10 cellular contexts compared by ENCODE assay signal in genomic region chr14:32102152-32102787, GRCh38. TPM values are rescaled to one million over a fixed set of nuclear protein-coding genes. Genes with fewer than 3 reads are reported as not detected.
DNase-seq lines count a peak whose midpoint lies in the region; ATAC-seq and TF ChIP-seq lines count a peak whose summit lies in the region.
"Had no signal": no experiment of that assay in that cellular context is flagged by ENCODE, and none has a peak within 500 bp of the region (broad histone marks: within the 10 kb centered on the region; RNA-seq: fewer than 3 reads in every experiment).

No MANE protein-coding gene starts in this region.

- DNase-seq in activated naive CD4-positive, alpha-beta T cell treated with Interleukin-2 at 50 U/mL for 16 hours, result peak; percentile 17
- no peak for DNase-seq in activated naive CD4-positive, alpha-beta T cell (lab: John Stamatoyannopoulos, UW)
- peak in 1 of 34 experiments; percentile 18 for DNase-seq in T-cell
- DNase-seq in medulla oblongata (ENCODE audit: extremely low spot score), result no peak
- no peak for DNase-seq in type B pancreatic cell (ENCODE audit: extremely low spot score, unreplicated experiment)
- no peak for DNase-seq in GM19238 (ENCODE audit: insufficient read length, low spot score)
- DNase-seq: erythroblast had no signal

- POLR2A ChIA-PET in T-cell (lab: Charles Lee), result no interaction called here

- H3K27ac Mint-ChIP-seq in T-cell, result peak overlapping the region; percentile 90
- H3K27ac Mint-ChIP-seq in stimulated activated naive CD8-positive, alpha-beta T cell treated with anti-CD3 and anti-CD28 coated beads, Interleukin-15, Interleukin-2, amounts not matched to agents 100 ng/mL and 50 ng/mL, for 24 hours, result peak overlapping the region; percentile 53
- no peak overlapping the region for H3K27ac Mint-ChIP-seq in type B pancreatic cell

- TF ChIP-seq CTCF in type B pancreatic cell (conservative IDR thresholded peaks at IDR 0.05), result no peak

- H3K27me3 Mint-ChIP-seq in T-cell (no peaks in the 10 kb centered on the region), type B pancreatic cell (no peaks in the 10 kb centered on the region)
- H3K27me3 Mint-ChIP-seq in stimulated activated naive CD8-positive, alpha-beta T cell treated with anti-CD3 and anti-CD28 coated beads, Interleukin-15, Interleukin-2, amounts not matched to agents 100 ng/mL and 50 ng/mL, for 24 hours, result no peaks in the 10 kb centered on the region

- H3K4me3 Mint-ChIP-seq in T-cell (peak overlapping the region; percentile 22 to 49 (median 44)), type B pancreatic cell (no peak overlapping the region)
- no peak overlapping the region for H3K4me3 Mint-ChIP-seq in stimulated activated naive CD8-positive, alpha-beta T cell treated with anti-CD3 and anti-CD28 coated beads, Interleukin-15, Interleukin-2, amounts not matched to agents 100 ng/mL and 50 ng/mL, for 24 hours

- H3K36me3 Mint-ChIP-seq in T-cell, result peaks cover 2% of the 10 kb centered on the region
- H3K36me3 Mint-ChIP-seq in stimulated activated naive CD8-positive, alpha-beta T cell treated with anti-CD3 and anti-CD28 coated beads, Interleukin-15, Interleukin-2, amounts not matched to agents 100 ng/mL and 50 ng/mL, for 24 hours (ENCODE audit: low read depth), result peaks cover 5% of the 10 kb centered on the region
- peaks cover 30% of the 10 kb centered on the region for H3K36me3 Mint-ChIP-seq in type B pancreatic cell

- CTCF ChIA-PET in T-cell (lab: Charles Lee), result interaction anchor here in 1 of 2 donors (0.7 kb wide), 1 partner anchor 160 kb away, joined by 3 read pairs; no protein-coding TSS in a partner anchor

- H3K9me3 Mint-ChIP-seq in T-cell (no peaks in the 10 kb centered on the region), type B pancreatic cell (no peaks in the 10 kb centered on the region)
- no peaks in the 10 kb centered on the region for H3K9me3 Mint-ChIP-seq in stimulated activated naive CD8-positive, alpha-beta T cell treated with anti-CD3 and anti-CD28 coated beads, Interleukin-15, Interleukin-2, amounts not matched to agents 100 ng/mL and 50 ng/mL, for 24 hours

- ATAC-seq in HG02884 (IDR thresholded peaks at IDR 0.05; ENCODE audit: unreplicated experiment), result peak; percentile 75
- peak; percentile 89 to 96 (median 91) for ATAC-seq in T-cell (replicated peaks in 1 of 4)
- ATAC-seq: HCT116 had no signal

- H3K4me1 Mint-ChIP-seq in T-cell (peaks cover 49 to 66% (median 52%) of the 10 kb centered on the region in 3 donors), type B pancreatic cell (ENCODE audit: unreplicated experiment) (peaks cover 10% of the 10 kb centered on the region)
- peaks cover 22% of the 10 kb centered on the region for H3K4me1 Mint-ChIP-seq in stimulated activated naive CD8-positive, alpha-beta T cell treated with anti-CD3 and anti-CD28 coated beads, Interleukin-15, Interleukin-2, amounts not matched to agents 100 ng/mL and 50 ng/mL, for 24 hours (ENCODE audit: low read depth)

RNA-seq across cellular contexts. Expression of gene ARHGAP5, which starts 25.2 kb away (rescaled TPM):
- total RNA-seq in T-cell (10 to 100 TPM; 43.1 to 69.3 (median 60.9) TPM), type B pancreatic cell (ENCODE audit: low replicate concordance) (157 and 169 TPM in 2 replicates)

Comparison
In these comparisons a context has a peak if more than half of its experiments do, and no peak if none do; other contexts are left out.
1. H3K4me3 Mint-ChIP-seq: peak in T-cell (3 of 3); none in stimulated activated naive CD8-positive, alpha-beta T cell treated with anti-CD3 and anti-CD28 coated beads, Interleukin-15, Interleukin-2, amounts not matched to agents 100 ng/mL and 50 ng/mL, for 24 hours (single experiment) and type B pancreatic cell (single experiment).